Comparison of ENCODE assay signal across 1 cellular context in the genomic region with DNA sequence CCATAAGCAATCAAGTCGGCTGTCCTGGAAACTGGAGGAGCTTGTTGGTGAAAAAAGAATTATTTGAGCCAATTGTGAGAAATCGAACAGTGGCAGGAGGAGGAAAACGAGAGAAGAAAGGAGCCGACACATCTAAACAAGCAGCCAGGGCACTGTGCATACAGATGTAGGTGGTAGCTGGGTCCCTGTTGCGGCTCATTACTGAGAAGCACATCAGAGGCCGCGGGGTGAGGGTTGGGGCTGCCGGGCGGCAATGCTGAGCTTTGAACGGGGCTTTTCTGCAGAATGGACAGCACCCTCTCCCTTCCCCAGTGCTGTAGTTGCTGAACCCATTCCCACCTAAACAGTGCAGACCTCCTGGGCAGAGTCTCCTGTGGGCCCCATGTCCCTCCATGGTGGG.
TF ChIP-seq lines count a peak whose summit lies in the region.

No MANE protein-coding gene starts in this region.

TF ChIP-seq in K562, 482 proteins besides CTCF, POLR2A, EP300 and RAD21:
- TF ChIP-seq CBX2 (IDR thresholded peaks at IDR 0.05; ENCODE audit: insufficient read depth, low read length, poor library complexity, severe bottlenecking) = peak; percentile 71
- no peak for TF ChIP-seq ZNF311 (CRISPR knock-in tag; IDR thresholded peaks at IDR 0.05)
TF ChIP-seq in K562: peak in this region for 1.
